ENCODE assay signal across 9 cellular contexts in the genomic region with DNA sequence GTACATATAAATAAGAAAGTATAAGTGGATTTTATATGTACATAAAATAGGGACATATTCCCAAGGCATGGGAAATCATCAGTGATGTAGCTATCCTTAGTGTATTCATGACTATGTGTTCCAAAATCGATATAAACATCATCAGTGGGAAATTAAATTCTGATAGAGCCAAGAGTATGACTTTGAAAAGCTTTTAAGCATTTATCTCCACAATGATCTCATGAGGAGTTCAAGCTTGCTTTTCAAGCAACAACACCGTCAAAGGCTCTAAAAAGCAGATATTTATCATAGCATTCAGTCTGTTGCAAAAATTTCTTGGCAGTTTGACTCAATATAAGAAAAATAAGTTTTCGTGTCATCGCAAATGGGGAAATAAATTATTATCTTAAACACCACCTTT. TPM values are rescaled to one million over a fixed set of nuclear protein-coding genes. Genes with fewer than 3 reads are reported as not detected.
"Had no signal": no experiment of that assay in that cellular context is flagged by ENCODE, and none has a peak within 500 bp of the region (broad histone marks: within the 10 kb centered on the region; RNA-seq: fewer than 3 reads in every experiment).

No MANE protein-coding gene starts in this region.

- H3K36me3 ChIP-seq: HAP-1 had no signal

- H2AFZ ChIP-seq: GM23248, GM23338 had no signal

- H3K27ac ChIP-seq: GM23248 had no signal

- H3K9me3 ChIP-seq: HAP-1 had no signal

- H3K4me1 ChIP-seq: HAP-1 had no signal

- H3K9ac ChIP-seq: GM23248 had no signal

- ATAC-seq: GM23338, HCT116 had no signal

- H3K4me3 ChIP-seq: GM23248, GM23338, HAP-1 had no signal

- DNase-seq: GM23248, GOT3, H7, H9, HCEC 1CT, HFFc6 had no signal

- H3K4me2 ChIP-seq: GM23338 had no signal

RNA-seq across cellular contexts. Expression of a gene that starts 14.5 kb away (rescaled TPM):
- polyA plus RNA-seq: GM23248 had no signal
